29 cellular contexts compared by ENCODE assay signal in the genomic region with DNA sequence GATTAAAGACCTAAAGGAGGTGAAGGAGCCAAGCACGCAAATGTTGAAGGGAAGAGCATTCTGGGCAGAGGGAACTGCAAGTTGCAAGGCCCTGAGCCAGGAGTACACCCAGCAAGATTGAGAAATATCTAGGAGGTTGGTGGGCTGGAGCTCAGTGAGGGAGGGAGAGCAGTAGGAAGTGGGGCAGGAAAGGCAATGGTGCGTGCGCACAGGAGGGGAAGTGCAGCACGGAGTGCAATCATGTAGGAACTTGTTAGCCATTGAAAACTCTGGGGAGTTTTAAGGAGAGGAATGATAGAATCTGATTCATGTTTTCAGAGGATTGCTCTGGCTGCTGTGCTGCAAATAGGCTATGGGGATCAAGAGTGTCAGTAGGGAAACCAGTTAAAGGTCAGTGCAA. TPM values are rescaled to one million over a fixed set of nuclear protein-coding genes. Genes with fewer than 3 reads are reported as not detected.
DNase-seq lines count a peak whose midpoint lies in the region; ATAC-seq and TF ChIP-seq lines count a peak whose summit lies in the region.
"Had no signal": no experiment of that assay in that cellular context is flagged by ENCODE, and none has a peak within 500 bp of the region (broad histone marks: within the 10 kb centered on the region; RNA-seq: fewer than 3 reads in every experiment).

No MANE protein-coding gene starts in this region.

- peak overlapping the region in 4 of 10 experiments; percentile 10 to 26 (median 18); a peak in 2 of 20 replicates for H3K4me3 ChIP-seq in BLaER1 treated with 17β-estradiol and CSF1 and Interleukin-3, amounts not matched to agents 10 nM and 100 nM
- no peak overlapping the region for H3K4me3 ChIP-seq in esophagus squamous epithelium
- H3K4me3 ChIP-seq: cardiac muscle cell, coronary artery, left ventricle myocardium inferior, SK-N-MC, skin epidermis had no signal

- peak overlapping the region in 8 of 11 experiments; percentile 5 to 74 (median 59); a peak in 14 of 22 replicates for H3K27ac ChIP-seq in BLaER1 treated with 17β-estradiol and CSF1 and Interleukin-3, amounts not matched to agents 10 nM and 100 nM
- H3K27ac ChIP-seq in RWPE1 (peak overlapping the region; percentile 71), esophagus squamous epithelium (peak overlapping the region in 3 of 4 donors; percentile 11 to 42 (median 23))
- H3K27ac ChIP-seq: cardiac muscle cell, coronary artery, left ventricle myocardium inferior, SK-N-MC had no signal

- DNase-seq in HPDE6-E6E7 (ENCODE audit: extremely low spot score): peak; percentile 60
- peak; percentile 54 for DNase-seq in RWPE1 (ENCODE audit: low spot score)
- no peak for DNase-seq in esophagus squamous epithelium (lab: John Stamatoyannopoulos, UW)
- DNase-seq in kidney glomerular epithelial cell (lab: John Stamatoyannopoulos, UW): no peak
- DNase-seq in effector memory CD8-positive, alpha-beta T cell: no peak
- no peak for DNase-seq in NCI-H526 treated with DMSO at 0.1 percent for 48 hours (lab: John Stamatoyannopoulos, UW)
- DNase-seq: activated CD4-positive, alpha-beta T cell treated with anti-CD3 and anti-CD28 coated beads for 36 hours; activated CD8-positive, alpha-beta T cell treated with anti-CD3 and anti-CD28 coated beads, Interleukin-2, amount 10 ng/mL, durations not matched to agents 7 days and 5 days; left ventricle myocardium inferior; midbrain; naive thymus-derived CD8-positive, alpha-beta T cell; NCI-H1048; NCI-H1694 treated with DMSO at 0.1 percent for 48 hours; NCI-H524 treated with DMSO at 0.1 percent for 48 hours; NK-92 treated with Interleukin-12 subunit alpha and Interleukin-12 subunit beta, amount 100 ng/mL, for 24 hours; stimulated activated CD4-positive, alpha-beta T cell treated with anti-CD3 and anti-CD28 coated beads, Interleukin-1b, Interleukin-23, amount 100 ng/mL, for 48 hours; stimulated activated CD8-positive, alpha-beta memory T cell treated with anti-CD3 and anti-CD28 coated beads, Interleukin-4, amount 100 ng/mL, for 48 hours; stimulated activated naive CD8-positive, alpha-beta T cell treated with anti-CD3 and anti-CD28 coated beads, Interleukin-15, amount 100 ng/mL, for 72 hours; T-helper 17 cell had no signal

- CTCF ChIA-PET in RWPE1 (lab: Yijun Ruan, JAX): no interaction called here

- ATAC-seq in GM18505 (IDR thresholded peaks at IDR 0.05; ENCODE audit: unreplicated experiment): no peak
- no peak for ATAC-seq in effector memory CD8-positive, alpha-beta T cell (replicated peaks)
- ATAC-seq: activated CD4-positive, alpha-beta T cell treated with anti-CD3 and anti-CD28 coated beads for 36 hours; activated CD8-positive, alpha-beta T cell treated with anti-CD3 and anti-CD28 coated beads, Interleukin-2, amount 10 ng/mL, durations not matched to agents 7 days and 5 days; activated naive CD4-positive, alpha-beta T cell treated with anti-CD3 and anti-CD28 coated beads, Interleukin-2, amount 50 U/mL, for 72 hours; HCT116; naive thymus-derived CD8-positive, alpha-beta T cell; stimulated activated naive CD8-positive, alpha-beta T cell treated with anti-CD3 and anti-CD28 coated beads, Interleukin-15, amount 100 ng/mL, for 72 hours; T-helper 17 cell had no signal

- H3K27me3 ChIP-seq in BLaER1 treated with 17β-estradiol and CSF1 and Interleukin-3, amounts not matched to agents 10 nM and 100 nM: no peaks in the 10 kb centered on the region
- H3K27me3 ChIP-seq in esophagus squamous epithelium: peaks cover 0 to 4% (median 0%) of the 10 kb centered on the region in 4 donors
- H3K27me3 ChIP-seq: cardiac muscle cell had no signal

- intact Hi-C loops in esophagus squamous epithelium (cut with DNase I): no loop called here

- no peaks in the 10 kb centered on the region for H4K20me1 ChIP-seq in BLaER1 treated with 17β-estradiol and CSF1 and Interleukin-3, amounts not matched to agents 10 nM and 100 nM

- peak overlapping the region; percentile 44 to 86 (median 77) for H3K4me2 ChIP-seq in BLaER1 treated with 17β-estradiol and CSF1 and Interleukin-3, amounts not matched to agents 10 nM and 100 nM

- WGBS in esophagus squamous epithelium, 2 donors: 13 to 40% methylated on average over 4 of the region's 4 CpGs

- H3K27me3 Mint-ChIP-seq in effector memory CD8-positive, alpha-beta T cell: peaks cover 27% of the 10 kb centered on the region in 2 donors

- peaks cover 0 to 6% (median 0%) of the 10 kb centered on the region in 11 experiments; a peak in 1 of 22 replicates for H3K9me3 ChIP-seq in BLaER1 treated with 17β-estradiol and CSF1 and Interleukin-3, amounts not matched to agents 10 nM and 100 nM (replicated peaks in 1 of 11)
- H3K9me3 ChIP-seq in esophagus squamous epithelium: no peaks in the 10 kb centered on the region
- H3K9me3 ChIP-seq: left ventricle myocardium inferior had no signal

- H3K4me3 Mint-ChIP-seq in effector memory CD8-positive, alpha-beta T cell: no peak overlapping the region
- H3K4me3 Mint-ChIP-seq: activated CD4-positive, alpha-beta T cell treated with anti-CD3 and anti-CD28 coated beads for 36 hours; activated CD8-positive, alpha-beta T cell treated with anti-CD3 and anti-CD28 coated beads, Interleukin-2, amount 10 ng/mL, durations not matched to agents 7 days and 5 days; B cell; naive thymus-derived CD8-positive, alpha-beta T cell; stimulated activated naive CD8-positive, alpha-beta T cell treated with anti-CD3 and anti-CD28 coated beads, Interleukin-15, amount 100 ng/mL, for 72 hours; T-helper 17 cell had no signal

- TF ChIP-seq POLR2A in esophagus squamous epithelium (IDR thresholded peaks at IDR 0.05) (no peak), GM18505 (IDR thresholded peaks at IDR 0.05; ENCODE audit: borderline replicate concordance, extremely low read depth, insufficient read depth, insufficient read length) (no peak)

- H3K4me1 ChIP-seq in BLaER1 treated with 17β-estradiol and CSF1 and Interleukin-3, amounts not matched to agents 10 nM and 100 nM: peaks cover 37 to 68% (median 58%) of the 10 kb centered on the region in 10 experiments
- H3K4me1 ChIP-seq in esophagus squamous epithelium: peaks cover 3 to 44% (median 10%) of the 10 kb centered on the region in 3 donors
- H3K4me1 ChIP-seq: left ventricle myocardium inferior had no signal

- POLR2A ChIA-PET in RWPE1 (lab: Yijun Ruan, JAX; ENCODE audit: low non-redundant PET): no interaction called here

- no peaks in the 10 kb centered on the region for H3K4me1 Mint-ChIP-seq in effector memory CD8-positive, alpha-beta T cell (ENCODE audit: low read depth in 2 of 2)
- H3K4me1 Mint-ChIP-seq: activated CD4-positive, alpha-beta T cell treated with anti-CD3 and anti-CD28 coated beads for 36 hours; B cell; naive thymus-derived CD8-positive, alpha-beta T cell; T-helper 17 cell had no signal

- H3K36me3 Mint-ChIP-seq in effector memory CD8-positive, alpha-beta T cell (ENCODE audit: insufficient read depth): no peaks in the 10 kb centered on the region
- H3K36me3 Mint-ChIP-seq: activated naive CD4-positive, alpha-beta T cell treated with anti-CD3 and anti-CD28 coated beads, Interleukin-2, amount 50 U/mL, for 72 hours had no signal

- H3K36me3 ChIP-seq in BLaER1 treated with 17β-estradiol and CSF1 and Interleukin-3, amounts not matched to agents 10 nM and 100 nM: no peaks in the 10 kb centered on the region
- H3K36me3 ChIP-seq in esophagus squamous epithelium: no peaks in the 10 kb centered on the region
- H3K36me3 ChIP-seq: cardiac muscle cell, left ventricle myocardium inferior had no signal

- no peak for TF ChIP-seq CTCF in RWPE1 (conservative IDR thresholded peaks at IDR 0.05; ENCODE audit: low read depth)
- TF ChIP-seq CTCF in esophagus squamous epithelium (IDR thresholded peaks at IDR 0.05): no peak

- H3K27ac Mint-ChIP-seq in effector memory CD8-positive, alpha-beta T cell: no peak overlapping the region
- H3K27ac Mint-ChIP-seq: activated CD4-positive, alpha-beta T cell treated with anti-CD3 and anti-CD28 coated beads for 36 hours; activated CD8-positive, alpha-beta T cell treated with anti-CD3 and anti-CD28 coated beads, Interleukin-2, amount 10 ng/mL, durations not matched to agents 7 days and 5 days; activated naive CD4-positive, alpha-beta T cell treated with anti-CD3 and anti-CD28 coated beads, Interleukin-2, amount 50 U/mL, for 72 hours; activated T-helper 2 cell treated with anti-CD3 and anti-CD28 coated beads, Interferon-gamma antibody, Interleukin-2, Interleukin-4, amounts not matched to agents 10 μg/mL and 5 μg/mL and 100 μg/mL, durations not matched to agents 14 hours and 24 hours and 36 hours; B cell; naive thymus-derived CD8-positive, alpha-beta T cell; stimulated activated naive CD8-positive, alpha-beta T cell treated with anti-CD3 and anti-CD28 coated beads, Interleukin-15, amount 100 ng/mL, for 72 hours; T-helper 17 cell had no signal

- no peaks in the 10 kb centered on the region for H3K9me3 Mint-ChIP-seq in effector memory CD8-positive, alpha-beta T cell
- H3K9me3 Mint-ChIP-seq: activated naive CD4-positive, alpha-beta T cell treated with anti-CD3 and anti-CD28 coated beads, Interleukin-2, amount 50 U/mL, for 72 hours; activated T-helper 2 cell treated with anti-CD3 and anti-CD28 coated beads, Interferon-gamma antibody, Interleukin-2, Interleukin-4, amounts not matched to agents 10 μg/mL and 5 μg/mL and 100 μg/mL, durations not matched to agents 14 hours and 24 hours and 36 hours; naive thymus-derived CD8-positive, alpha-beta T cell; stimulated activated naive CD8-positive, alpha-beta T cell treated with anti-CD3 and anti-CD28 coated beads, Interleukin-15, amount 100 ng/mL, for 72 hours had no signal

- H3K9ac ChIP-seq in BLaER1 treated with 17β-estradiol and CSF1 and Interleukin-3, amounts not matched to agents 10 nM and 100 nM: peak overlapping the region in 2 of 11 experiments; percentile 39 to 42; a peak in 4 of 22 replicates

RNA-seq across cellular contexts. Expression of gene IGSF3, which starts 13.2 kb away (rescaled TPM):
- 10 to 100 TPM; 42.2 to 60.0 (median 55.4) TPM for total RNA-seq in esophagus squamous epithelium

Comparison
In these comparisons a context has a peak if more than half of its experiments do, and no peak if none do; other contexts are left out.
1. DNase-seq: peak in HPDE6-E6E7 (single experiment) and RWPE1 (single experiment); none in esophagus squamous epithelium (single experiment), kidney glomerular epithelial cell (single experiment), effector memory CD8-positive, alpha-beta T cell (0 of 3) and NCI-H526 treated with DMSO at 0.1 percent for 48 hours (single experiment).
2. Peak in every context shown above with its lines, with median percentiles within 50 percentile points of each other: H3K27ac ChIP-seq.